1 cellular context compared by ENCODE assay signal in the genomic region with DNA sequence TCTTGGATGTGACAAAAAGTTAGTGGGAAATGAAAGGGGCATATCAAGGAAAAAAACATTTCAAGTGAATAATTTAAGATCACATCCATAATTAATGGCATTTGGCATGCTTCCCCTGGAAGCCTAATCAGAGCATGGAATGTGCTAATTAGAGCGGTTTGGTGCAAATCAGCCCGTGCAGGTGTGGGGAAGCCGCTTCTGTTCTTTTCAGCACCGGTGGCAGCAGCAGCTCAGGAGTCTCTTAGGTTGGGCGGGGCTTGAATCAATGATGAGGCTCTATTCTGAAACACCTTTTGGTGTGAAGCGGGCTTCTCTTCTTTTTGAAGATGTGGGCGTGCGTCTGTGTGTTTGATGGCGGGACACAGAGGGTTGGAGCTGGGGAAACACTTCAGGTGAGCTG.
TF ChIP-seq lines count a peak whose summit lies in the region.

No MANE protein-coding gene starts in this region.

TF ChIP-seq in GM23338, 12 proteins besides CTCF, POLR2A, EP300 and RAD21 (continued from another document):
- TF ChIP-seq ZNF331 (CRISPR knock-in tag; IDR thresholded peaks at IDR 0.05; ENCODE audit: low read depth) (no peak), NANOG (IDR thresholded peaks at IDR 0.05; ENCODE audit: borderline replicate concordance) (no peak)
TF ChIP-seq in GM23338: peak in this region for 0.
